Comparison of ENCODE assay signal across 8 cellular contexts in the genomic region with DNA sequence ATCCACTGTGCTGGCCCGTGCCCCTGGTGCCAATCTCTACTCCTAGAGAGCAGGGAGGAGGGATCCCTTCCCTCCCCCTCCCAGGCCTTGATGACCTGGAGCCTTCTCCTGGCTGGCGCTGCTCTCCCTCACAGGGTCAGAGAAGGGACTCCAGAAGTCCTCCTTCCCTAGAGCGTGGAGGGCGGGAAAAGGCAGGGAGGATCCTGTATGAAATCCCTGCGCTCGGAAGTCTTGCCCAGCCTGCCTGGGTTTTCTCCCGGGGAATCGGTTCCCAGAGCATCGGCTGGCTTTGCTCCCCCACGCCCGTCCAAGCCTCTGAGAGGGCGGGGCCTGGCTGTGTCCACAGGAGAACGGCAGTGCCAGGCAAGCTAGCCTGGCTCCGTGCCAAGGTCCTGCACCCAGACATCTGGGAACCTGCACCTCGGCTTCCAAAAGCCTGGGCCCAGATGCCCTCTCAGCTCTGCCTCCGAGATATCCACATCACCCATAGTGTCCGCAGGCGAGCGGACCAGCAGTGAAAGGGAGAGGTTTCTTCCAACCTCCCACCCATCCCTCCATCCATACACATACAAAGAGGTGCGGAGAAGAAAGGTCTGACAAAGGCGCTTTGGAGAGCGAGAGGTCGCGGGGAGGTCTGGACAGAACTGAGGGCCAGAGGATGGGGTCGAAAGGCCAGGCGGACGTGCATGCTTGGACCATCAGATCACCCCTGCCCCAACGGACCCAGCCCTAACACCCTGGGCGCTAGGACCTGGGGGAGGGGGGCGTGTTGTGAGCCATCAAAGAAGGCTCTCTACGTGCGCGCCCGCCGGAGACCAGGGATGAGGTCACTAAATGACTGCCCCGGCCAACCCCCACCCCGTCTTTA. TPM values are rescaled to one million over a fixed set of nuclear protein-coding genes. Genes with fewer than 3 reads are reported as not detected.
DNase-seq lines count a peak whose midpoint lies in the region; ATAC-seq and TF ChIP-seq lines count a peak whose summit lies in the region.

No MANE protein-coding gene starts in this region.

- no peaks in the 10 kb centered on the region for H3K27me3 ChIP-seq in layer of hippocampus (ENCODE audit: control insufficient read depth, insufficient read depth, low read length)

- peaks cover 24% of the 10 kb centered on the region for H3K4me1 Mint-ChIP-seq in T-helper 17 cell

- peak overlapping the region; percentile 91 for H3K4me3 Mint-ChIP-seq in T-helper 17 cell

- peak; percentile 47 for ATAC-seq in T-helper 17 cell
- no peak for ATAC-seq in GM19328 (IDR thresholded peaks at IDR 0.05; ENCODE audit: unreplicated experiment)
- no peak for ATAC-seq in GM19397 (IDR thresholded peaks at IDR 0.05; ENCODE audit: unreplicated experiment)

- no peaks in the 10 kb centered on the region for H3K9me3 ChIP-seq in T-helper 17 cell (ENCODE audit: control insufficient read depth, low read length, poor library complexity, severe bottlenecking)

- H3K27ac Mint-ChIP-seq in T-helper 17 cell: peak overlapping the region; percentile 41

- DNase-seq in activated T-cell treated with anti-CD3 and anti-CD28 coated beads for 1 hour (ENCODE audit: low read depth) (peak; percentile 28), activated T-cell treated with anti-CD3 and anti-CD28 coated beads for 4 hours (no peak), T-helper 17 cell (peak in 1 of 3 donors; percentile 13), coronary artery (ENCODE audit: low spot score) (peak; percentile 84)
- peak; percentile 42 for DNase-seq in stimulated activated CD4-positive, alpha-beta T cell treated with anti-CD3 and anti-CD28 coated beads, Interleukin-4, amount 100 ng/mL, for 1 hour

- H3K27me3 Mint-ChIP-seq in T-helper 17 cell: peaks cover 34% of the 10 kb centered on the region

- peak overlapping the region; percentile 86 for H3K4me3 ChIP-seq in coronary artery

- H3K36me3 Mint-ChIP-seq in T-helper 17 cell (ENCODE audit: low read depth): no peaks in the 10 kb centered on the region

- no peak for TF ChIP-seq CTCF in coronary artery (IDR thresholded peaks at IDR 0.05)

- H3K27ac ChIP-seq in coronary artery (peak overlapping the region; percentile 93 to 96), layer of hippocampus (ENCODE audit: low read depth, low read length) (peak overlapping the region; percentile 94)

RNA-seq across cellular contexts. Expression of a gene that starts 1.1 kb away (rescaled TPM):
- 1 to 10 TPM; 1.5 to 2.2 TPM for total RNA-seq in T-helper 17 cell

RNA-seq across cellular contexts. Expression of a gene that starts 36.1 kb away (rescaled TPM):
- not detected for total RNA-seq in T-helper 17 cell

RNA-seq across cellular contexts. Expression of a gene that starts 47.5 kb away (rescaled TPM):
- total RNA-seq in T-helper 17 cell: not detected

RNA-seq across cellular contexts. Expression of a gene that starts 59.2 kb away (rescaled TPM):
- total RNA-seq in T-helper 17 cell: not detected
